ENCODE assay signal across 22 cellular contexts in genomic region chr1:159985456-159985855, GRCh38. TPM values are rescaled to one million over a fixed set of nuclear protein-coding genes. Genes with fewer than 3 reads are reported as not detected.
"Had no signal": no experiment of that assay in that cellular context is flagged by ENCODE, and none has a peak within 500 bp of the region (broad histone marks: within the 10 kb centered on the region; RNA-seq: fewer than 3 reads in every experiment).

No MANE protein-coding gene starts in this region.

- H3K4me1 ChIP-seq: SJSA1 had no signal

- H3K27ac ChIP-seq: SJSA1, SK-N-MC had no signal

- DNase-seq: IMR-90, Karpas-422, KG1, MM.1S, NCI-H1092 treated with DMSO at 0.1 percent for 48 hours, NCI-H1436, NCI-H187, NCI-H2029, NCI-H2081 treated with DMSO at 0.1 percent for 48 hours, NCI-H2171, NCI-H226, NCI-H446, NCI-H510A, NCI-H524 treated with DMSO at 0.1 percent for 48 hours, NCI-H69, NCI-H774, Right ventricle myocardium superior, RPMI8226, SIG-M5 had no signal

- ATAC-seq: HepG2 had no signal

- H3K36me3 ChIP-seq: SJSA1 had no signal

- H3K4me3 ChIP-seq: SJSA1, SK-N-MC had no signal

RNA-seq across cellular contexts. Expression of gene SLAMF9, which starts 31.4 kb away (rescaled TPM):
- total RNA-seq: HepG2, Right ventricle myocardium superior, SJSA1 had no signal

RNA-seq across cellular contexts. Expression of gene IGSF9, which starts 40.0 kb away (rescaled TPM):
- total RNA-seq: HepG2, IMR-90 had no signal
